Comparison of ENCODE assay signal across 14 cellular contexts in the genomic region with DNA sequence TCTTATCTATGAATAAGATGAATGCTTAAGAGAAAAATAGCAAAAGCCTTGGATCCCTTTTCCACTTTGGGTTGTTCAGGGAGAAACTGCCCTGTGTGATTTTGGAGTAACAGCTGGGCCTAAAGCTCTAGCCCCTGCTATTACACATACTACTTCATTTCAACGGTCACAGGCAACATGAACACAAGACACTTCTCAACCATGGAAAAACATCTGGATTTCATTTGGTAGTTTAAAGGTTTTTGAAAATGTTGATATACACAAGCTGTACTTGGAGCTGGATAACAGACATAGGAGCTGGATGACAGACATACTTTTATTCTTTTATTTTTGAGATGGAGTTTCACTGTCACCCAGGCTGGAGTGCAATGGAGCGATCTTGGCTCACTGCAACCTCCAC. TPM values are rescaled to one million over a fixed set of nuclear protein-coding genes. Genes with fewer than 3 reads are reported as not detected.
DNase-seq lines count a peak whose midpoint lies in the region; ATAC-seq and TF ChIP-seq lines count a peak whose summit lies in the region.
"Had no signal": no experiment of that assay in that cellular context is flagged by ENCODE, and none has a peak within 500 bp of the region (broad histone marks: within the 10 kb centered on the region; RNA-seq: fewer than 3 reads in every experiment).

No MANE protein-coding gene starts in this region.

- ATAC-seq in activated naive CD4-positive, alpha-beta T cell treated with anti-CD3 and anti-CD28 coated beads, Interleukin-2, amount 50 U/mL, for 72 hours, result no peak
- ATAC-seq in T-helper 17 cell, result no peak

- no peak overlapping the region for H3K4me3 ChIP-seq in fibroblast of the aortic adventitia (ENCODE audit: low read depth, low read length)

- DNase-seq in activated naive CD4-positive, alpha-beta T cell treated with anti-CD3 and anti-CD28 coated beads, Interleukin-2, amount 50 U/mL, for 72 hours (ENCODE audit: low spot score in 2 of 2), result no peak
- DNase-seq in T-helper 17 cell (no peak), fibroblast of the aortic adventitia (ENCODE audit: low read depth) (peak; percentile 22), nephron progenitor cell (no peak), SKM-1 (lab: John Stamatoyannopoulos, UW; ENCODE audit: unreplicated experiment) (no peak), superior temporal gyrus (ENCODE audit: extremely low spot score) (no peak)
- DNase-seq in stimulated activated CD4-positive, alpha-beta T cell treated with anti-CD3 and anti-CD28 coated beads, Interleukin-15, amount 100 ng/mL, for 24 hours, result no peak
- DNase-seq: CD4-positive, alpha-beta memory T cell; MV-4-11; NCI-H1694 treated with DMSO at 0.1 percent for 48 hours; NCI-H774; OCI-M1; SHP77 treated with DMSO at 0.1 percent for 48 hours had no signal

- no peak overlapping the region for H3K4me3 Mint-ChIP-seq in activated naive CD4-positive, alpha-beta T cell treated with anti-CD3 and anti-CD28 coated beads, Interleukin-2, amount 50 U/mL, for 24 hours
- H3K4me3 Mint-ChIP-seq in T-helper 17 cell (peak overlapping the region; percentile 19), nephron progenitor cell (no peak overlapping the region)

- peaks cover 24% of the 10 kb centered on the region for H3K4me1 Mint-ChIP-seq in activated naive CD4-positive, alpha-beta T cell treated with anti-CD3 and anti-CD28 coated beads, Interleukin-2, amount 50 U/mL, for 24 hours
- H3K4me1 Mint-ChIP-seq in T-helper 17 cell, result peaks cover 14% of the 10 kb centered on the region
- peaks cover 26% of the 10 kb centered on the region for H3K4me1 Mint-ChIP-seq in nephron progenitor cell

- peaks cover 5% of the 10 kb centered on the region for H3K9me3 Mint-ChIP-seq in activated naive CD4-positive, alpha-beta T cell treated with anti-CD3 and anti-CD28 coated beads, Interleukin-2, amount 50 U/mL, for 24 hours
- no peaks in the 10 kb centered on the region for H3K9me3 Mint-ChIP-seq in activated naive CD4-positive, alpha-beta T cell treated with anti-CD3 and anti-CD28 coated beads, Interleukin-2, amount 50 U/mL, for 72 hours
- H3K9me3 Mint-ChIP-seq in nephron progenitor cell, result no peaks in the 10 kb centered on the region

- H3K27ac Mint-ChIP-seq in activated naive CD4-positive, alpha-beta T cell treated with anti-CD3 and anti-CD28 coated beads, Interleukin-2, amount 50 U/mL, for 24 hours, result peak overlapping the region; percentile 26
- H3K27ac Mint-ChIP-seq in activated naive CD4-positive, alpha-beta T cell treated with anti-CD3 and anti-CD28 coated beads, Interleukin-2, amount 50 U/mL, for 72 hours, result peak overlapping the region in 1 of 2 donors; percentile 64
- no peak overlapping the region for H3K27ac Mint-ChIP-seq in T-helper 17 cell
- H3K27ac Mint-ChIP-seq in nephron progenitor cell, result peak overlapping the region; percentile 46

- H3K9me3 ChIP-seq in T-helper 17 cell (ENCODE audit: control insufficient read depth, low read length, poor library complexity, severe bottlenecking), result no peaks in the 10 kb centered on the region

- H3K36me3 Mint-ChIP-seq in activated naive CD4-positive, alpha-beta T cell treated with anti-CD3 and anti-CD28 coated beads, Interleukin-2, amount 50 U/mL, for 24 hours, result peaks cover 14% of the 10 kb centered on the region
- H3K36me3 Mint-ChIP-seq in activated naive CD4-positive, alpha-beta T cell treated with anti-CD3 and anti-CD28 coated beads, Interleukin-2, amount 50 U/mL, for 72 hours, result peaks cover 0 to 25% of the 10 kb centered on the region in 2 donors
- peaks cover 8% of the 10 kb centered on the region for H3K36me3 Mint-ChIP-seq in T-helper 17 cell (ENCODE audit: low read depth)
- H3K36me3 Mint-ChIP-seq in nephron progenitor cell (ENCODE audit: low read depth), result peaks cover 17% of the 10 kb centered on the region

- H3K27me3 Mint-ChIP-seq in activated naive CD4-positive, alpha-beta T cell treated with anti-CD3 and anti-CD28 coated beads, Interleukin-2, amount 50 U/mL, for 24 hours, result no peaks in the 10 kb centered on the region
- H3K27me3 Mint-ChIP-seq in T-helper 17 cell (no peaks in the 10 kb centered on the region), nephron progenitor cell (ENCODE audit: low read depth, poor library complexity) (no peaks in the 10 kb centered on the region)
- H3K27me3 Mint-ChIP-seq: CD4-positive, alpha-beta memory T cell had no signal

- no peak for TF ChIP-seq CTCF in fibroblast of the aortic adventitia (IDR thresholded peaks at IDR 0.05; ENCODE audit: insufficient read depth, low read length)
- no peak for TF ChIP-seq CTCF in nephron progenitor cell (IDR thresholded peaks at IDR 0.05)

RNA-seq across cellular contexts. Expression of gene CHUK, which starts 2.7 kb away (rescaled TPM):
- total RNA-seq in activated naive CD4-positive, alpha-beta T cell treated with anti-CD3 and anti-CD28 coated beads, Interleukin-2, amount 50 U/mL, for 72 hours, result 10 to 100 TPM; 18.8 to 42.4 TPM
- total RNA-seq in T-helper 17 cell (10 to 100 TPM; 17.8 to 21.1 TPM), fibroblast of the aortic adventitia (ENCODE audit: low replicate concordance) (25.0 and 30.3 TPM in 2 replicates)

RNA-seq across cellular contexts. Expression of gene CWF19L1, which starts 35.3 kb away (rescaled TPM):
- 10 to 100 TPM; 41.1 to 50.6 TPM for total RNA-seq in activated naive CD4-positive, alpha-beta T cell treated with anti-CD3 and anti-CD28 coated beads, Interleukin-2, amount 50 U/mL, for 72 hours
- total RNA-seq in T-helper 17 cell (10 to 100 TPM; 41.4 to 52.1 TPM), fibroblast of the aortic adventitia (ENCODE audit: low replicate concordance) (15.0 and 28.1 TPM in 2 replicates)

RNA-seq across cellular contexts. Expression of gene ERLIN1, which starts 46.3 kb away (rescaled TPM):
- 10 to 100 TPM; 16.8 to 17.5 TPM for total RNA-seq in activated naive CD4-positive, alpha-beta T cell treated with anti-CD3 and anti-CD28 coated beads, Interleukin-2, amount 50 U/mL, for 72 hours
- total RNA-seq in T-helper 17 cell (1 to 10 TPM; 3.7 to 5.7 TPM), fibroblast of the aortic adventitia (ENCODE audit: low replicate concordance) (49.1 and 53.6 TPM in 2 replicates)

RNA-seq across cellular contexts. Expression of gene BLOC1S2, which starts 54.4 kb away (rescaled TPM):
- 100 to 1,000 TPM in 1 of 2 donors, 10 to 100 TPM in 1; 48.0 to 112 TPM for total RNA-seq in activated naive CD4-positive, alpha-beta T cell treated with anti-CD3 and anti-CD28 coated beads, Interleukin-2, amount 50 U/mL, for 72 hours
- total RNA-seq in T-helper 17 cell, result 10 to 100 TPM; 40.4 to 58.2 TPM
- 56.8 and 68.8 TPM in 2 replicates for total RNA-seq in fibroblast of the aortic adventitia (ENCODE audit: low replicate concordance)
